In genomic region chr7:22858274-22858639, GRCh38 we compare ENCODE assay signal across 1 cellular context.
TF ChIP-seq lines count a peak whose summit lies in the region.

No MANE protein-coding gene starts in this region.

TF ChIP-seq in GM23338, 12 proteins besides CTCF, POLR2A, EP300 and RAD21 (continued from another document):
- TF ChIP-seq REST (IDR thresholded peaks at IDR 0.05; ENCODE audit: unreplicated experiment) (no peak), ETS1 (IDR thresholded peaks at IDR 0.05) (no peak), ZNF331 (CRISPR knock-in tag; IDR thresholded peaks at IDR 0.05; ENCODE audit: low read depth) (no peak), POLR2AphosphoS5 (IDR thresholded peaks at IDR 0.05; ENCODE audit: low read depth) (no peak), ZNF462 (CRISPR knock-in tag; IDR thresholded peaks at IDR 0.05) (no peak), JUNB (IDR thresholded peaks at IDR 0.05; ENCODE audit: unreplicated experiment) (no peak), EZH2phosphoT487 (IDR thresholded peaks at IDR 0.05; ENCODE audit: unreplicated experiment) (no peak), CREB1 (CRISPR knock-in tag; IDR thresholded peaks at IDR 0.05; ENCODE audit: low read depth) (no peak), ZNF114 (CRISPR knock-in tag; IDR thresholded peaks at IDR 0.05) (no peak), EZH2 (IDR thresholded peaks at IDR 0.05; ENCODE audit: low read depth, unreplicated experiment) (no peak)
